In the genomic region with DNA sequence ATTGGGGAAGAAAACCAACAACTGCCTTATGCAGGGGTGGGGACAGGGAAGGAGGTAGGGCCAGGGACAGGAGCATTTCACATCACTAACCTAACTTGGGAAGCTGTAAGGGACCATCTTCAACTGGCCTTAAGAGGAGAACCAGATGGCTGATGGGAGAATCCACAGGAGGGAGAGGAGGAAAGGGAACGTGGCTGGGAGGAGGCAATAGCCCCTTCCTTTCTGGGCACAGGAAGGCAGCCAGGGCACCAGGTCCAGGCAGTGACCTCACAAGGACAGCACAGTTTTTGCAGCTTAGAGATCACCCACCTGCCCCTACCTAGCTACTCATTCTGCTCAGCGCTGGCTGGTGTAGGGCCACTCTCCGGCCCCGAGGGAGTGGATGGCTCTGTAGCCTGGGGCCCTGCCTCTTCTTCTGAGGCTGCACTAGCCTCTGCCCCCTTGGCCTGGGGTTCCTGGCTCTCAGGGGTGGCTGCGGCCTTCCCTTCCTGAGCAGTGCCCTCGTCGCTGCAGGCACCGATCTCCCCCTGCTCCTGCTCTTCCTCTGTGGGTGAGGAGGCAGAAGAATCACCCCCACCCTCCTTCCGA, we compare ENCODE assay signal across 2 cellular contexts.
A peak's percentile ranks its signal among the peaks of the same experiment; 100 is the strongest.
TF ChIP-seq lines count a peak whose summit lies in the region.

No MANE protein-coding gene starts in this region.

TF ChIP-seq in HEK293, 187 proteins besides CTCF, POLR2A, EP300 and RAD21:
- TF ChIP-seq ZNF791 (tag by site-specific recombination; IDR thresholded peaks at IDR 0.05) (no peak), ZNF335 (tag by site-specific recombination; conservative IDR thresholded peaks at IDR 0.05) (no peak), ZNF571 (tag by site-specific recombination; IDR thresholded peaks at IDR 0.05) (no peak), PRDM10 (tag by site-specific recombination; IDR thresholded peaks at IDR 0.05) (peak; percentile 57), ZNF19 (tag by site-specific recombination; IDR thresholded peaks at IDR 0.05; ENCODE audit: low read depth) (no peak), PRDM1 (tag by site-specific recombination; IDR thresholded peaks at IDR 0.05) (peak; percentile 23; the same call in 1 of the 2 replicates), ZBTB48 (tag by site-specific recombination; IDR thresholded peaks at IDR 0.05) (peak; percentile 100), ZNF76 (tag by site-specific recombination; IDR thresholded peaks at IDR 0.05; ENCODE audit: borderline replicate concordance, low read depth) (peak; percentile 47), ZNF677 (tag by site-specific recombination; IDR thresholded peaks at IDR 0.05) (no peak)
- TF ChIP-seq, protein P1, sequence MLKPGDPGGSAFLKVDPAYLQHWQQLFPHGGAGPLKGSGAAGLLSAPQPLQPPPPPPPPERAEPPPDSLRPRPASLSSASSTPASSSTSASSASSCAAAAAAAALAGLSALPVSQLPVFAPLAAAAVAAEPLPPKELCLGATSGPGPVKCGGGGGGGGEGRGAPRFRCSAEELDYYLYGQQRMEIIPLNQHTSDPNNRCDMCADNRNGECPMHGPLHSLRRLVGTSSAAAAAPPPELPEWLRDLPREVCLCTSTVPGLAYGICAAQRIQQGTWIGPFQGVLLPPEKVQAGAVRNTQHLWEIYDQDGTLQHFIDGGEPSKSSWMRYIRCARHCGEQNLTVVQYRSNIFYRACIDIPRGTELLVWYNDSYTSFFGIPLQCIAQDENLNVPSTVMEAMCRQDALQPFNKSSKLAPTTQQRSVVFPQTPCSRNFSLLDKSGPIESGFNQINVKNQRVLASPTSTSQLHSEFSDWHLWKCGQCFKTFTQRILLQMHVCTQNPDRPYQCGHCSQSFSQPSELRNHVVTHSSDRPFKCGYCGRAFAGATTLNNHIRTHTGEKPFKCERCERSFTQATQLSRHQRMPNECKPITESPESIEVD (tag by site-specific recombination; IDR thresholded peaks at IDR 0.05): no peak
- TF ChIP-seq, protein P2, sequence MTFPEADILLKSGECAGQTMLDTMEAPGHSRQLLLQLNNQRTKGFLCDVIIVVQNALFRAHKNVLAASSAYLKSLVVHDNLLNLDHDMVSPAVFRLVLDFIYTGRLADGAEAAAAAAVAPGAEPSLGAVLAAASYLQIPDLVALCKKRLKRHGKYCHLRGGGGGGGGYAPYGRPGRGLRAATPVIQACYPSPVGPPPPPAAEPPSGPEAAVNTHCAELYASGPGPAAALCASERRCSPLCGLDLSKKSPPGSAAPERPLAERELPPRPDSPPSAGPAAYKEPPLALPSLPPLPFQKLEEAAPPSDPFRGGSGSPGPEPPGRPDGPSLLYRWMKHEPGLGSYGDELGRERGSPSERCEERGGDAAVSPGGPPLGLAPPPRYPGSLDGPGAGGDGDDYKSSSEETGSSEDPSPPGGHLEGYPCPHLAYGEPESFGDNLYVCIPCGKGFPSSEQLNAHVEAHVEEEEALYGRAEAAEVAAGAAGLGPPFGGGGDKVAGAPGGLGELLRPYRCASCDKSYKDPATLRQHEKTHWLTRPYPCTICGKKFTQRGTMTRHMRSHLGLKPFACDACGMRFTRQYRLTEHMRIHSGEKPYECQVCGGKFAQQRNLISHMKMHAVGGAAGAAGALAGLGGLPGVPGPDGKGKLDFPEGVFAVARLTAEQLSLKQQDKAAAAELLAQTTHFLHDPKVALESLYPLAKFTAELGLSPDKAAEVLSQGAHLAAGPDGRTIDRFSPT (tag by site-specific recombination; IDR thresholded peaks at IDR 0.05): peak; percentile 58; the same call in 1 of the 2 replicates

TF ChIP-seq in K562, 482 proteins besides CTCF, POLR2A, EP300 and RAD21 (continues in another document):
- TF ChIP-seq HDAC1 (IDR thresholded peaks at IDR 0.05) (peak in 1 of 2 experiments; percentile 34; a peak in 1 of 4 replicates), ILF3 (IDR thresholded peaks at IDR 0.05; ENCODE audit: borderline replicate concordance) (0 out of 2 replicates have a peak, but pooled peaks have one; percentile 14), FOXK1 (CRISPR knock-in tag; IDR thresholded peaks at IDR 0.05; ENCODE audit: borderline replicate concordance) (0 out of 2 replicates have a peak, but pooled peaks have one; percentile 13), ZC3H8 (IDR thresholded peaks at IDR 0.05) (no peak), KAT8 (IDR thresholded peaks at IDR 0.05; ENCODE audit: low read depth) (no peak), NR2C2 (CRISPR knock-in tag; IDR thresholded peaks at IDR 0.05) (peak; percentile 30; the same call in 1 of the 2 replicates), NR2C2 (tag; IDR thresholded peaks at IDR 0.05) (no peak), KDM4B (IDR thresholded peaks at IDR 0.05; ENCODE audit: borderline replicate concordance in 2 of 2, low read depth in 1 of 2) (0 out of 4 replicates have a peak, but pooled peaks of 1 of the 2 experiments have one; percentile 62), POLR2B (IDR thresholded peaks at IDR 0.05; ENCODE audit: low read depth, partially characterized antibody) (peak; percentile 50), SUPT5H (IDR thresholded peaks at IDR 0.05) (peak; percentile 71), FOXA1 (IDR thresholded peaks at IDR 0.05; ENCODE audit: borderline replicate concordance) (no peak), BRCA1 (IDR thresholded peaks at IDR 0.05) (no peak), BRCA1 (CRISPR knock-in tag; IDR thresholded peaks at IDR 0.05) (0 out of 2 replicates have a peak, but pooled peaks have one; percentile 30), GABPB1 (CRISPR knock-in tag; IDR thresholded peaks at IDR 0.05) (peak; percentile 8; the same call in 1 of the 2 replicates), SFPQ (IDR thresholded peaks at IDR 0.05; ENCODE audit: low read depth, low read length) (no peak), RCOR1 (IDR thresholded peaks at IDR 0.05; ENCODE audit: borderline replicate concordance in 1 of 2, low read depth in 2 of 2, low read length in 2 of 2) (peak in 1 of 2 experiments; percentile 89; a peak in 2 of 4 replicates), HDAC2 (IDR thresholded peaks at IDR 0.05) (0 out of 2 replicates have a peak, but pooled peaks have one; percentile 53), STAG1 (CRISPR knock-in tag; IDR thresholded peaks at IDR 0.05; ENCODE audit: borderline replicate concordance) (no peak), TSHZ1 (CRISPR knock-in tag; IDR thresholded peaks at IDR 0.05) (no peak), MED1 (CRISPR knock-in tag; IDR thresholded peaks at IDR 0.05; ENCODE audit: borderline replicate concordance) (0 out of 2 replicates have a peak, but pooled peaks have one; percentile 21), TAF7 (tag; IDR thresholded peaks at IDR 0.05) (no peak), CGGBP1 (CRISPR knock-in tag; IDR thresholded peaks at IDR 0.05) (peak; percentile 68; the same call in 1 of the 2 replicates), AFF4 (CRISPR knock-in tag; IDR thresholded peaks at IDR 0.05) (peak; percentile 7; the same call in 1 of the 2 replicates), MYNN (IDR thresholded peaks at IDR 0.05) (0 out of 2 replicates have a peak, but pooled peaks have one; percentile 4), MYNN (CRISPR knock-in tag; IDR thresholded peaks at IDR 0.05) (no peak), GTF2E2 (tag; IDR thresholded peaks at IDR 0.05) (no peak), ZNF431 (CRISPR knock-in tag; IDR thresholded peaks at IDR 0.05) (0 out of 2 replicates have a peak, but pooled peaks have one; percentile 21), ZNF143 (CRISPR knock-in tag; IDR thresholded peaks at IDR 0.05) (peak; percentile 66; the same call in 1 of the 2 replicates), TAF15 (IDR thresholded peaks at IDR 0.05; ENCODE audit: low read depth, low read length) (0 out of 2 replicates have a peak, but pooled peaks have one; percentile 61), KDM1A (IDR thresholded peaks at IDR 0.05) (peak in 1 of 2 experiments; percentile 61; a peak in 1 of 4 replicates), POLR2AphosphoS5 (IDR thresholded peaks at IDR 0.05; ENCODE audit: control insufficient read depth, insufficient read depth, low read depth, low read length) (peak; percentile 66; the same call in 1 of the 2 replicates), POLR2AphosphoS2 (IDR thresholded peaks at IDR 0.05; ENCODE audit: low read length) (peak; percentile 50; the same call in 1 of the 2 replicates), CTBP1 (IDR thresholded peaks at IDR 0.05; ENCODE audit: borderline replicate concordance) (peak; percentile 88), ZNF174 (CRISPR knock-in tag; IDR thresholded peaks at IDR 0.05) (no peak), CHD1 (IDR thresholded peaks at IDR 0.05; ENCODE audit: low read length) (peak; percentile 1)
- TF ChIP-seq, protein P3, sequence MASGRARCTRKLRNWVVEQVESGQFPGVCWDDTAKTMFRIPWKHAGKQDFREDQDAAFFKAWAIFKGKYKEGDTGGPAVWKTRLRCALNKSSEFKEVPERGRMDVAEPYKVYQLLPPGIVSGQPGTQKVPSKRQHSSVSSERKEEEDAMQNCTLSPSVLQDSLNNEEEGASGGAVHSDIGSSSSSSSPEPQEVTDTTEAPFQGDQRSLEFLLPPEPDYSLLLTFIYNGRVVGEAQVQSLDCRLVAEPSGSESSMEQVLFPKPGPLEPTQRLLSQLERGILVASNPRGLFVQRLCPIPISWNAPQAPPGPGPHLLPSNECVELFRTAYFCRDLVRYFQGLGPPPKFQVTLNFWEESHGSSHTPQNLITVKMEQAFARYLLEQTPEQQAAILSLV (tag; IDR thresholded peaks at IDR 0.05): no peak
- TF ChIP-seq, protein P4, sequence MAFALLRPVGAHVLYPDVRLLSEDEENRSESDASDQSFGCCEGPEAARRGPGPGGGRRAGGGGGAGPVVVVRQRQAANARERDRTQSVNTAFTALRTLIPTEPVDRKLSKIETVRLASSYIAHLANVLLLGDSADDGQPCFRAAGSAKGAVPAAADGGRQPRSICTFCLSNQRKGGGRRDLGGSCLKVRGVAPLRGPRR (CRISPR knock-in tag; IDR thresholded peaks at IDR 0.05): no peak
- TF ChIP-seq, protein P5, sequence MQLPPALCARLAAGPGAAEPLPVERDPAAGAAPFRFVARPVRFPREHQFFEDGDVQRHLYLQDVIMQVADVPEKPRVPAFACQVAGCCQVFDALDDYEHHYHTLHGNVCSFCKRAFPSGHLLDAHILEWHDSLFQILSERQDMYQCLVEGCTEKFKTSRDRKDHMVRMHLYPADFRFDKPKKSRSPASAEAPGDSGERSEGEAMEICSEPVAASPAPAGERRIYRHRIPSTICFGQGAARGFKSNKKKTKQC (CRISPR knock-in tag; IDR thresholded peaks at IDR 0.05): 0 out of 2 replicates have a peak, but pooled peaks have one; percentile 31
